ENCODE assay signal across 8 cellular contexts in the genomic region with DNA sequence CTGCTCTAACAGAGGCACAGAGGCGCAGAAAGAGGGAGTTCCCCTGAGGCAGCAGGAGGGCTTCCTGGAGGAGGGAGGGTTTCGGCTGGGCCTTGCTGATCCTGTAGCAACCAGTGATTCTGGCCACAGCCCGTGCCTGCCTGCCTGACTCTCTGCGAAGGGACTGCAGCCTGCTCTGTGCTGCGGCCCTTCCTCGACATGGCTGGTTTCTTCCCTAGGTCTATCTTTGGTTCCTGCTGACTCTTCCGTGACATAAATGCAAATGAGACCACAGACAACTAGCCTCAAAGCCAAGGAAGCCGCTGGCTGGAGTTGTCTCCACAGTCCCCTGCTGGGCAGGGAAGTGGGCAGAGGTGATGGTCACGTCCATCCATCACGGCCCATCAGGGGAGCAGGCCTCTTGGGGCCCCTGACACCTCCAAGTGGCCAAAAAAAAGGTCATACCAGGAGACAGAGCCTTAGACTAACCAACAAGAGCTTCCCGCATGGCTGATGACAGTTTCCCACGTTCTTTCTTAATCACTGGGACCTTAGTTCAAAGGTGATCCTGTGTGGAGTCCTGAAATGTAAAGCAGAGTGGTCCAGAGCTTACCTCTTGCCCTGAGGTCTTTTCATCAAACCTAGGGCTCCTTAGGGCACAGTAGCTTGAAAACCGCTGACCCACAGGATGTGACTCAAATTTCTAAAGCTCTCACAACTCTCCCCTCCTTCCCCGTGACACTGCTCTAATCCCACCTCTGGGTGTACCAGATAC. TPM values are rescaled to one million over a fixed set of nuclear protein-coding genes. Genes with fewer than 3 reads are reported as not detected.
DNase-seq lines count a peak whose midpoint lies in the region; ATAC-seq and TF ChIP-seq lines count a peak whose summit lies in the region.

No MANE protein-coding gene starts in this region.

- H3K9ac ChIP-seq in stomach smooth muscle (ENCODE audit: low read length in 2 of 2) = peak overlapping the region in 1 of 2 donors; percentile 23

- H3K27ac ChIP-seq in CD4-positive, CD25-positive, alpha-beta regulatory T cell (ENCODE audit: insufficient read depth, low read length, poor library complexity, severe bottlenecking) = no peak overlapping the region
- H3K27ac ChIP-seq in heart left ventricle = peak overlapping the region; percentile 66 to 92 (median 79)
- H3K27ac ChIP-seq in stomach smooth muscle (ENCODE audit: low read length) = peak overlapping the region; percentile 74

- H3K36me3 Mint-ChIP-seq in CD4-positive, CD25-positive, alpha-beta regulatory T cell = peaks cover 7% of the 10 kb centered on the region

- H3K9me3 ChIP-seq in CD4-positive, CD25-positive, alpha-beta regulatory T cell (ENCODE audit: control insufficient read depth in 2 of 2, low read length in 2 of 2) = no peaks in the 10 kb centered on the region
- H3K9me3 ChIP-seq in heart left ventricle (no peaks in the 10 kb centered on the region), stomach smooth muscle (ENCODE audit: control insufficient read depth in 2 of 2, low read length in 2 of 2) (no peaks in the 10 kb centered on the region)

- no peak for TF ChIP-seq CTCF in heart left ventricle (IDR thresholded peaks at IDR 0.05)

- no peaks in the 10 kb centered on the region for H3K27me3 ChIP-seq in CD4-positive, CD25-positive, alpha-beta regulatory T cell (ENCODE audit: control insufficient read depth, insufficient read depth, low read length)
- no peaks in the 10 kb centered on the region for H3K27me3 ChIP-seq in heart left ventricle
- no peaks in the 10 kb centered on the region for H3K27me3 ChIP-seq in stomach smooth muscle (ENCODE audit: control insufficient read depth in 1 of 2, insufficient read depth in 2 of 2, low read length in 2 of 2)

- WGBS in heart left ventricle, 4 donors = 74 to 86% (median 77%) methylated on average over 10 to 14 of the region's 14 CpGs

- peaks cover 0 to 4% (median under 1%) of the 10 kb centered on the region in 4 donors for H3K4me1 Mint-ChIP-seq in CD4-positive, CD25-positive, alpha-beta regulatory T cell

- H3K36me3 ChIP-seq in CD4-positive, CD25-positive, alpha-beta regulatory T cell (ENCODE audit: control insufficient read depth, insufficient read depth, low read length) = no peaks in the 10 kb centered on the region
- H3K36me3 ChIP-seq in heart left ventricle = no peaks in the 10 kb centered on the region
- peaks cover 0 to 2% of the 10 kb centered on the region in 2 donors for H3K36me3 ChIP-seq in stomach smooth muscle (ENCODE audit: control insufficient read depth in 2 of 2, insufficient read depth in 2 of 2, low read length in 2 of 2)

- H3K9me3 Mint-ChIP-seq in CD4-positive, CD25-positive, alpha-beta regulatory T cell = peaks cover 0 to 1% (median 0%) of the 10 kb centered on the region in 7 donors

- intact Hi-C loops in heart left ventricle (cut with DNase I) = loop anchor here in 5 of 10 donors (5.0 to 10.0 kb wide), 5 partner anchors 37 to 151 kb away; a partner anchor contains a TSS

- no peak overlapping the region for H3K4me3 Mint-ChIP-seq in CD4-positive, CD25-positive, alpha-beta regulatory T cell

- no peak overlapping the region for H3K4me3 ChIP-seq in CD4-positive, CD25-positive, alpha-beta regulatory T cell (ENCODE audit: low read depth, low read length)
- H3K4me3 ChIP-seq in heart left ventricle = no peak overlapping the region
- H3K4me3 ChIP-seq in stomach smooth muscle (ENCODE audit: low read length in 2 of 2) = no peak overlapping the region

- DNase-seq in CD4-positive, CD25-positive, alpha-beta regulatory T cell = no peak
- DNase-seq in UCSD-AML1 (lab: John Stamatoyannopoulos, UW; ENCODE audit: unreplicated experiment) (peak; percentile 69), heart left ventricle (peak in 3 of 5 donors; percentile 35 to 56 (median 36)), T1000 (lab: John Stamatoyannopoulos, UW) (no peak), D341Med (ENCODE audit: low spot score) (no peak)

- no peak overlapping the region for H3K27ac Mint-ChIP-seq in CD4-positive, CD25-positive, alpha-beta regulatory T cell

- peak; percentile 41 to 43 for ATAC-seq in CD4-positive, CD25-positive, alpha-beta regulatory T cell (ENCODE audit: low read depth in 2 of 2)
- peak; percentile 80 for ATAC-seq in GM19351 (IDR thresholded peaks at IDR 0.05; ENCODE audit: unreplicated experiment)
- ATAC-seq in HG03196 (IDR thresholded peaks at IDR 0.05; ENCODE audit: unreplicated experiment) = peak; percentile 89
- ATAC-seq in heart left ventricle = peak in 1 of 4 donors; percentile 4

- peaks cover 8% of the 10 kb centered on the region for H3K27me3 Mint-ChIP-seq in CD4-positive, CD25-positive, alpha-beta regulatory T cell

- H3K4me1 ChIP-seq in CD4-positive, CD25-positive, alpha-beta regulatory T cell (ENCODE audit: control insufficient read depth, insufficient read depth, low read length, poor library complexity, severe bottlenecking) = no peaks in the 10 kb centered on the region
- H3K4me1 ChIP-seq in heart left ventricle (peaks cover 13 to 90% (median 63%) of the 10 kb centered on the region in 12 donors), stomach smooth muscle (ENCODE audit: control insufficient read depth, insufficient read depth, low read length) (peaks cover 70% of the 10 kb centered on the region)

- TF ChIP-seq POLR2A in heart left ventricle (IDR thresholded peaks at IDR 0.05) = peak in 1 of 2 donors; percentile 16

RNA-seq across cellular contexts. Expression of a gene that starts 55.3 kb away (rescaled TPM):
- 13.6 TPM for total RNA-seq in CD4-positive, CD25-positive, alpha-beta regulatory T cell
- 10 to 100 TPM; 19.6 to 22.5 (median 21.1) TPM for polyA plus RNA-seq in CD4-positive, CD25-positive, alpha-beta regulatory T cell
- 10 to 100 TPM; 12.7 to 23.7 (median 17.9) TPM for total RNA-seq in heart left ventricle
- polyA plus RNA-seq in heart left ventricle = 10 to 100 TPM; 21.0 to 23.7 TPM

Comparison
In these comparisons a context has a peak if more than half of its experiments do, and no peak if none do; other contexts are left out.
1. DNase-seq: peak in UCSD-AML1 (single experiment) and heart left ventricle (3 of 5); none in CD4-positive, CD25-positive, alpha-beta regulatory T cell (0 of 3), T1000 (single experiment) and D341Med (single experiment).